1 cellular context compared by ENCODE assay signal in genomic region chr1:223716302-223716862, GRCh38.
A peak's percentile ranks its signal among the peaks of the same experiment; 100 is the strongest.
TF ChIP-seq lines count a peak whose summit lies in the region.

No MANE protein-coding gene starts in this region.

TF ChIP-seq in SK-N-SH, 30 proteins besides CTCF, POLR2A, EP300 and RAD21 (continued from another document):
- TF ChIP-seq IRF3 (IDR thresholded peaks at IDR 0.05; ENCODE audit: low read depth, low read length) (no peak), POLR2AphosphoS5 (IDR thresholded peaks at IDR 0.05; ENCODE audit: low read depth, low read length) (peak; percentile 64), ELF1 (IDR thresholded peaks at IDR 0.05) (peak; percentile 40; the same call in 1 of the 2 replicates), MAX (IDR thresholded peaks at IDR 0.05; ENCODE audit: low read depth) (no peak), GABPA (IDR thresholded peaks at IDR 0.05; ENCODE audit: low read depth) (no peak), RCOR1 (IDR thresholded peaks at IDR 0.05; ENCODE audit: low read length) (peak; percentile 75; the same call in 1 of the 2 replicates), REST (IDR thresholded peaks at IDR 0.05; ENCODE audit: low read depth, low read length) (0 out of 2 replicates have a peak, but pooled peaks have one; percentile 36), CHD2 (IDR thresholded peaks at IDR 0.05; ENCODE audit: low read length, partially characterized antibody) (peak; percentile 52)
